In genomic region chr18:36186461-36187137, GRCh38 we compare ENCODE assay signal across 8 cellular contexts. TPM values are rescaled to one million over a fixed set of nuclear protein-coding genes. Genes with fewer than 3 reads are reported as not detected.
DNase-seq lines count a peak whose midpoint lies in the region; ATAC-seq and TF ChIP-seq lines count a peak whose summit lies in the region.

No MANE protein-coding gene starts in this region.

- 9 to 11% methylated on average over 42 of the region's 42 CpGs for WGBS in sigmoid colon, 2 donors

- peak overlapping the region; percentile 91 for H3K4me3 Mint-ChIP-seq in Calu3 (ENCODE audit: low read depth, unreplicated experiment)
- peak overlapping the region; percentile 82 for H3K4me3 Mint-ChIP-seq in activated T-helper 1 cell treated with anti-CD3 and anti-CD28 coated beads, Interleukin-12 subunit alpha, Interleukin-12 subunit beta, Interleukin-2, Interleukin-4 antibody, amounts not matched to agents 30 ng/mL and 10 ng/mL and 1 ng/mL, durations not matched to agents 14 hours and 24 hours and 36 hours

- H3K4me3 ChIP-seq in right atrium auricular region: peak overlapping the region; percentile 58 to 75
- H3K4me3 ChIP-seq in sigmoid colon: peak overlapping the region; percentile 52 to 74 (median 69)

- TF ChIP-seq CTCF in Calu3 (IDR thresholded peaks at IDR 0.05; ENCODE audit: unreplicated experiment): no peak
- no peak for TF ChIP-seq CTCF in right atrium auricular region (IDR thresholded peaks at IDR 0.05)
- TF ChIP-seq CTCF in sigmoid colon (IDR thresholded peaks at IDR 0.05): no peak

- no peaks in the 10 kb centered on the region for H3K27me3 Mint-ChIP-seq in Calu3 (ENCODE audit: unreplicated experiment)
- H3K27me3 Mint-ChIP-seq in activated T-helper 1 cell treated with anti-CD3 and anti-CD28 coated beads, Interleukin-12 subunit alpha, Interleukin-12 subunit beta, Interleukin-2, Interleukin-4 antibody, amounts not matched to agents 30 ng/mL and 10 ng/mL and 1 ng/mL, durations not matched to agents 14 hours and 24 hours and 36 hours (ENCODE audit: insufficient read depth): peaks cover 19% of the 10 kb centered on the region

- intact Hi-C loops in Calu3 (cut with micrococcal nuclease; ENCODE audit: unreplicated experiment): no loop called here
- intact Hi-C loops in activated T-helper 1 cell treated with anti-CD3 and anti-CD28 coated beads, Interleukin-12 subunit alpha, Interleukin-12 subunit beta, Interleukin-2, Interleukin-4 antibody, amounts not matched to agents 30 ng/mL and 10 ng/mL and 1 ng/mL, durations not matched to agents 14 hours and 24 hours and 36 hours (cut with micrococcal nuclease): loop anchor here (1.0 to 5.0 kb wide), 3 partner anchors 57 to 169 kb away; partner anchors contain the start of genes ELP2 and SLC39A6
- intact Hi-C loops in sigmoid colon (cut with DNase I): loop anchor here (10.0 kb wide), 1 partner anchor 108 kb away; the partner anchor contains the start of gene FHOD3

- H3K27me3 ChIP-seq in right atrium auricular region: no peaks in the 10 kb centered on the region
- no peaks in the 10 kb centered on the region for H3K27me3 ChIP-seq in sigmoid colon

- H3K9me3 ChIP-seq in right atrium auricular region: no peaks in the 10 kb centered on the region
- H3K9me3 ChIP-seq in sigmoid colon: no peaks in the 10 kb centered on the region

- DNase-seq in Calu3 (peak; percentile 59), HT-29 (ENCODE audit: low spot score) (peak; percentile 25), right atrium auricular region (ENCODE audit: low spot score) (peak; percentile 55), sigmoid colon (no peak), GM19240 (ENCODE audit: insufficient read length, low spot score) (no peak), NCI-H1417 (lab: John Stamatoyannopoulos, UW) (no peak)
- no peak for DNase-seq in activated T-helper 1 cell treated with anti-CD3 and anti-CD28 coated beads, Interleukin-12 subunit alpha, Interleukin-12 subunit beta, Interleukin-2, Interleukin-4 antibody, amounts not matched to agents 30 ng/mL and 10 ng/mL and 1 ng/mL, durations not matched to agents 14 hours and 24 hours and 36 hours (ENCODE audit: low spot score)

- no peaks in the 10 kb centered on the region for H3K9me3 Mint-ChIP-seq in Calu3 (ENCODE audit: low read depth, unreplicated experiment)
- no peaks in the 10 kb centered on the region for H3K9me3 Mint-ChIP-seq in activated T-helper 1 cell treated with anti-CD3 and anti-CD28 coated beads, Interleukin-12 subunit alpha, Interleukin-12 subunit beta, Interleukin-2, Interleukin-4 antibody, amounts not matched to agents 30 ng/mL and 10 ng/mL and 1 ng/mL, durations not matched to agents 14 hours and 24 hours and 36 hours

- H3K36me3 Mint-ChIP-seq in Calu3 (ENCODE audit: insufficient read depth, unreplicated experiment): peaks cover 46% of the 10 kb centered on the region
- H3K36me3 Mint-ChIP-seq in activated T-helper 1 cell treated with anti-CD3 and anti-CD28 coated beads, Interleukin-12 subunit alpha, Interleukin-12 subunit beta, Interleukin-2, Interleukin-4 antibody, amounts not matched to agents 30 ng/mL and 10 ng/mL and 1 ng/mL, durations not matched to agents 14 hours and 24 hours and 36 hours (ENCODE audit: low read depth): peaks cover 1% of the 10 kb centered on the region

- no peaks in the 10 kb centered on the region for H3K36me3 ChIP-seq in right atrium auricular region
- no peaks in the 10 kb centered on the region for H3K36me3 ChIP-seq in sigmoid colon

- no peak for TF ChIP-seq POLR2A in sigmoid colon (IDR thresholded peaks at IDR 0.05)

- H3K27ac ChIP-seq in right atrium auricular region (peak overlapping the region in 1 of 2 donors; percentile 32), sigmoid colon (peak overlapping the region in 3 of 4 donors; percentile 20 to 39 (median 32))

- TSS peak; percentile 57 for BruUV-seq in Calu3 (replicated peaks; lab: Mats Ljungman, UMichigan)

- peaks cover 35% of the 10 kb centered on the region for H3K4me1 Mint-ChIP-seq in Calu3 (ENCODE audit: low read depth, unreplicated experiment)
- H3K4me1 Mint-ChIP-seq in activated T-helper 1 cell treated with anti-CD3 and anti-CD28 coated beads, Interleukin-12 subunit alpha, Interleukin-12 subunit beta, Interleukin-2, Interleukin-4 antibody, amounts not matched to agents 30 ng/mL and 10 ng/mL and 1 ng/mL, durations not matched to agents 14 hours and 24 hours and 36 hours (ENCODE audit: low read depth): peaks cover 7% of the 10 kb centered on the region

- no peak for TF ChIP-seq EP300 in sigmoid colon (IDR thresholded peaks at IDR 0.05)

- H3K4me1 ChIP-seq in right atrium auricular region (peaks cover 0 to 17% of the 10 kb centered on the region in 2 donors), sigmoid colon (peaks cover 0 to 21% (median 16%) of the 10 kb centered on the region in 4 donors)

- peak overlapping the region; percentile 25 for H3K27ac Mint-ChIP-seq in Calu3 (ENCODE audit: unreplicated experiment)
- H3K27ac Mint-ChIP-seq in activated T-helper 1 cell treated with anti-CD3 and anti-CD28 coated beads, Interleukin-12 subunit alpha, Interleukin-12 subunit beta, Interleukin-2, Interleukin-4 antibody, amounts not matched to agents 30 ng/mL and 10 ng/mL and 1 ng/mL, durations not matched to agents 14 hours and 24 hours and 36 hours: no peak overlapping the region

- CTCF ChIA-PET in Calu3 (lab: Charles Lee): interaction anchor here (0.7 kb wide), 2 partner anchors 9 to 896 kb away, joined by 3 to 6 read pairs; partner anchors contain the start of gene ZSCAN30

- ATAC-seq in GM18867 (IDR thresholded peaks at IDR 0.05; ENCODE audit: unreplicated experiment): no peak

RNA-seq across cellular contexts. Expression of gene MOCOS, which starts 0.7 kb away (rescaled TPM):
- total RNA-seq in Calu3 (2022): 24.5 and 25.7 TPM in 2 replicates
- 5.9 and 6.2 TPM in 2 replicates for total RNA-seq in HT-29 (2014; rRNA removed; shearing (Covaris generic))
- 0.17 and 0.47 TPM in 2 replicates for total RNA-seq in activated T-helper 1 cell treated with anti-CD3 and anti-CD28 coated beads, Interleukin-12 subunit alpha, Interleukin-12 subunit beta, Interleukin-2, Interleukin-4 antibody, amounts not matched to agents 30 ng/mL and 10 ng/mL and 1 ng/mL, durations not matched to agents 14 hours and 24 hours and 36 hours
- total RNA-seq in right atrium auricular region: under 1 TPM; 0.11 to 0.51 TPM
- total RNA-seq in sigmoid colon: 1 to 10 TPM in 2 of 4 donors, under 1 TPM in 2; 0.49 to 1.8 (median 1.0) TPM
- polyA plus RNA-seq in sigmoid colon: 1 to 10 TPM; 1.8 to 3.6 (median 2.5) TPM

RNA-seq across cellular contexts. Expression of gene ELP2, which starts 56.9 kb away (rescaled TPM):
- 75.8 and 82.2 TPM in 2 replicates for total RNA-seq in Calu3 (2022)
- total RNA-seq in HT-29 (2014; rRNA removed; shearing (Covaris generic)): 42.4 and 75.2 TPM in 2 replicates
- 97.1 and 104 TPM in 2 replicates for total RNA-seq in activated T-helper 1 cell treated with anti-CD3 and anti-CD28 coated beads, Interleukin-12 subunit alpha, Interleukin-12 subunit beta, Interleukin-2, Interleukin-4 antibody, amounts not matched to agents 30 ng/mL and 10 ng/mL and 1 ng/mL, durations not matched to agents 14 hours and 24 hours and 36 hours
- 10 to 100 TPM; 21.7 to 31.4 TPM for total RNA-seq in right atrium auricular region
- total RNA-seq in sigmoid colon: 10 to 100 TPM; 51.7 to 77.2 (median 67.2) TPM
- 10 to 100 TPM; 14.3 to 32.7 (median 21.6) TPM for polyA plus RNA-seq in sigmoid colon

RNA-seq across cellular contexts. Expression of gene SLC39A6, which starts 57.5 kb away (rescaled TPM):
- total RNA-seq in Calu3 (2022): 54.4 and 62.9 TPM in 2 replicates
- 24.8 and 26.0 TPM in 2 replicates for total RNA-seq in HT-29 (2014; rRNA removed; shearing (Covaris generic))
- 53.5 and 54.4 TPM in 2 replicates for total RNA-seq in activated T-helper 1 cell treated with anti-CD3 and anti-CD28 coated beads, Interleukin-12 subunit alpha, Interleukin-12 subunit beta, Interleukin-2, Interleukin-4 antibody, amounts not matched to agents 30 ng/mL and 10 ng/mL and 1 ng/mL, durations not matched to agents 14 hours and 24 hours and 36 hours
- total RNA-seq in right atrium auricular region: 10 to 100 TPM; 15.9 to 20.0 TPM
- 10 to 100 TPM; 28.1 to 34.6 (median 31.8) TPM for total RNA-seq in sigmoid colon
- polyA plus RNA-seq in sigmoid colon: 10 to 100 TPM in 1 of 3 donors, 1 to 10 TPM in 2; 1.8 to 13.5 (median 3.0) TPM

Comparison
In these comparisons a context has a peak if more than half of its experiments do, and no peak if none do; other contexts are left out.
1. DNase-seq: peak in Calu3 (single experiment), HT-29 (single experiment) and right atrium auricular region (single experiment); none in activated T-helper 1 cell treated with anti-CD3 and anti-CD28 coated beads, Interleukin-12 subunit alpha, Interleukin-12 subunit beta, Interleukin-2, Interleukin-4 antibody, amounts not matched to agents 30 ng/mL and 10 ng/mL and 1 ng/mL, durations not matched to agents 14 hours and 24 hours and 36 hours (single experiment), sigmoid colon (single experiment), GM19240 (single experiment) and NCI-H1417 (0 of 3).